In genomic region chr6:44475417-44475778, GRCh38 we compare ENCODE assay signal across 8 cellular contexts.
DNase-seq lines count a peak whose midpoint lies in the region; ATAC-seq and TF ChIP-seq lines count a peak whose summit lies in the region.

No MANE protein-coding gene starts in this region.

- H3K27ac ChIP-seq in right atrium auricular region, result no peak overlapping the region
- no peak overlapping the region for H3K27ac ChIP-seq in foreskin keratinocyte

- intact Hi-C loops in Right ventricle myocardium superior (cut with DNase I), result loop anchor here (10.0 kb wide), 1 partner anchor 1439 kb away; no protein-coding TSS in a partner anchor

- no peaks in the 10 kb centered on the region for H3K36me3 ChIP-seq in right atrium auricular region

- DNase-seq in Right ventricle myocardium superior (no peak), right atrium auricular region (ENCODE audit: low spot score) (no peak), foreskin keratinocyte (no peak), NCI-H2081 (lab: John Stamatoyannopoulos, UW) (no peak)
- DNase-seq in stimulated activated naive CD8-positive, alpha-beta T cell treated with anti-CD3 and anti-CD28 coated beads, Interleukin-15, Interleukin-2, amounts not matched to agents 100 U/mL and 50 U/mL, for 24 hours, result no peak
- DNase-seq in stimulated activated CD4-positive, alpha-beta T cell treated with anti-CD3 and anti-CD28 coated beads, Interleukin-2, amount 100 ng/mL, for 48 hours, result no peak

- H3K27me3 ChIP-seq in right atrium auricular region, result no peaks in the 10 kb centered on the region
- no peaks in the 10 kb centered on the region for H3K27me3 ChIP-seq in foreskin keratinocyte

- TF ChIP-seq CTCF in right atrium auricular region (IDR thresholded peaks at IDR 0.05), result no peak
- TF ChIP-seq CTCF in foreskin keratinocyte (conservative IDR thresholded peaks at IDR 0.05), result no peak

- peak; percentile 5 for ATAC-seq in Right ventricle myocardium superior (ENCODE audit: poor library complexity)
- peak; percentile 23 for ATAC-seq in HG03378 (IDR thresholded peaks at IDR 0.05; ENCODE audit: unreplicated experiment)
- ATAC-seq in foreskin keratinocyte, result peak; percentile 44
- peak; percentile 6 for ATAC-seq in stimulated activated naive CD8-positive, alpha-beta T cell treated with anti-CD3 and anti-CD28 coated beads, Interleukin-15, Interleukin-2, amounts not matched to agents 100 U/mL and 50 U/mL, for 24 hours
- no peak for ATAC-seq in HG02938 (IDR thresholded peaks at IDR 0.05; ENCODE audit: unreplicated experiment)

- peaks cover 0 to 20% of the 10 kb centered on the region in 2 donors for H3K4me1 ChIP-seq in right atrium auricular region
- H3K4me1 ChIP-seq in foreskin keratinocyte, result no peaks in the 10 kb centered on the region

- no peak overlapping the region for H3K4me3 ChIP-seq in right atrium auricular region

- H3K9me3 ChIP-seq in right atrium auricular region, result no peaks in the 10 kb centered on the region
